In genomic region chr5:179698935-179699639, GRCh38 we compare ENCODE assay signal across 8 cellular contexts. TPM values are rescaled to one million over a fixed set of nuclear protein-coding genes. Genes with fewer than 3 reads are reported as not detected.
DNase-seq lines count a peak whose midpoint lies in the region; ATAC-seq and TF ChIP-seq lines count a peak whose summit lies in the region.

Gene CANX, plus strand, starts transcription at chr5:179698967. Its CDS starts 6,715 bp downstream, at chr5:179705682.

- peak within 1 kb of the TSS; percentile 90 for H3K27ac ChIP-seq in MM.1S (ENCODE audit: low read length)
- H3K27ac ChIP-seq in colonic mucosa: peak within 1 kb of the TSS; percentile 95
- H3K27ac ChIP-seq in lung (ENCODE audit: low read depth in 1 of 2, low read length in 1 of 2): peak within 1 kb of the TSS; percentile 97 to 100
- peak within 1 kb of the TSS; percentile 99 to 100 for H3K27ac ChIP-seq in tibial artery

- H3K36me3 Mint-ChIP-seq in activated naive CD4-positive, alpha-beta T cell treated with anti-CD3 and anti-CD28 coated beads, Interleukin-2, amount 50 U/mL, for 24 hours: peaks cover 18% of the 10 kb centered on the region

- ATAC-seq in lung (ENCODE audit: insufficient read depth, low FRiP score) (peak; percentile 2), GM19328 (IDR thresholded peaks at IDR 0.05; ENCODE audit: unreplicated experiment) (no peak), GM21723 (IDR thresholded peaks at IDR 0.05; ENCODE audit: unreplicated experiment) (no peak)

- peaks cover 57% of the 10 kb centered on the region for H3K79me2 ChIP-seq in MM.1S (ENCODE audit: low read length)

- no peaks in the 10 kb centered on the region; the same call in 1 of the 2 replicates for H3F3A ChIP-seq in MM.1S (ENCODE audit: insufficient read depth, low read length)

- H3K4me2 ChIP-seq in MM.1S (ENCODE audit: low read depth, low read length): peak within 1 kb of the TSS; percentile 81

- peak within 1 kb of the TSS; percentile 69 for H2AFZ ChIP-seq in MM.1S (ENCODE audit: low read length)

- no peak for TF ChIP-seq CTCF in MM.1S (IDR thresholded peaks at IDR 0.05; ENCODE audit: low read length)
- no peak for TF ChIP-seq CTCF in colonic mucosa (IDR thresholded peaks at IDR 0.05)
- no peak for TF ChIP-seq CTCF in lung (IDR thresholded peaks at IDR 0.05; ENCODE audit: control extremely low read depth, extremely low read depth)
- no peak for TF ChIP-seq CTCF in tibial artery (IDR thresholded peaks at IDR 0.05)

- H3K9me3 ChIP-seq in MM.1S (replicated peaks; ENCODE audit: insufficient read depth, low read length): no peaks in the 10 kb centered on the region
- no peaks in the 10 kb centered on the region for H3K9me3 ChIP-seq in colonic mucosa
- H3K9me3 ChIP-seq in lung (ENCODE audit: control insufficient read depth in 2 of 2, insufficient read depth in 1 of 2, low read length in 1 of 2): no peaks in the 10 kb centered on the region
- no peaks in the 10 kb centered on the region for H3K9me3 ChIP-seq in tibial artery

- H3K27me3 ChIP-seq in MM.1S (replicated peaks; ENCODE audit: insufficient read depth, low read length): no peaks in the 10 kb centered on the region
- H3K27me3 ChIP-seq in colonic mucosa: no peaks in the 10 kb centered on the region
- H3K27me3 ChIP-seq in lung (ENCODE audit: control insufficient read depth, insufficient read depth): no peaks in the 10 kb centered on the region
- no peaks in the 10 kb centered on the region for H3K27me3 ChIP-seq in tibial artery

- H3K4me3 ChIP-seq in MM.1S (ENCODE audit: low read length): peak within 1 kb of the TSS; percentile 92
- H3K4me3 ChIP-seq in colonic mucosa: peak within 1 kb of the TSS; percentile 72
- peak within 1 kb of the TSS; percentile 81 for H3K4me3 ChIP-seq in lung
- peak within 1 kb of the TSS; percentile 93 to 98 for H3K4me3 ChIP-seq in tibial artery

- 0% methylated on average over 56 to 59 of the region's 59 CpGs for WGBS in lung, 2 donors

- peak within 1 kb of the TSS; percentile 99 for H3K27ac Mint-ChIP-seq in activated naive CD4-positive, alpha-beta T cell treated with anti-CD3 and anti-CD28 coated beads, Interleukin-2, amount 50 U/mL, for 24 hours

- peaks cover 9% of the 10 kb centered on the region; the same call in 1 of the 2 replicates for H3K36me3 ChIP-seq in MM.1S (replicated peaks; ENCODE audit: insufficient read depth, low read length)
- H3K36me3 ChIP-seq in colonic mucosa: no peaks in the 10 kb centered on the region
- peaks cover 4% of the 10 kb centered on the region in 2 donors for H3K36me3 ChIP-seq in lung (ENCODE audit: control insufficient read depth in 2 of 2, insufficient read depth in 2 of 2, low read length in 2 of 2)
- peaks cover 0 to 11% (median under 1%) of the 10 kb centered on the region in 3 donors for H3K36me3 ChIP-seq in tibial artery

- no peaks in the 10 kb centered on the region for H3K27me3 Mint-ChIP-seq in activated naive CD4-positive, alpha-beta T cell treated with anti-CD3 and anti-CD28 coated beads, Interleukin-2, amount 50 U/mL, for 24 hours

- intact Hi-C loops in colonic mucosa (cut with DNase I): loop anchor here (5.0 kb wide), 1 partner anchor 33 kb away; the partner anchor contains the start of gene MAML1
- intact Hi-C loops in tibial artery (cut with DNase I; ENCODE audit: low total_unique reads): loop anchor here (5.0 kb wide), 1 partner anchor 158 kb away; the partner anchor contains the start of gene MRNIP

- peaks cover 9% of the 10 kb centered on the region for H4K20me1 ChIP-seq in MM.1S (ENCODE audit: insufficient read depth, low read length)

- DNase-seq in activated naive CD4-positive, alpha-beta T cell treated with anti-CD3 and anti-CD28 coated beads, Interleukin-2, amount 50 U/mL, for 16 hours: no peak
- peak; percentile 13 for DNase-seq in MM.1S
- DNase-seq in colonic mucosa: no peak
- DNase-seq in lung (ENCODE audit: low spot score): no peak
- DNase-seq in tibial artery: no peak

- H3K9me3 Mint-ChIP-seq in activated naive CD4-positive, alpha-beta T cell treated with anti-CD3 and anti-CD28 coated beads, Interleukin-2, amount 50 U/mL, for 24 hours: no peaks in the 10 kb centered on the region

- H3K4me3 Mint-ChIP-seq in activated naive CD4-positive, alpha-beta T cell treated with anti-CD3 and anti-CD28 coated beads, Interleukin-2, amount 50 U/mL, for 24 hours: peak within 1 kb of the TSS; percentile 92

- H3K4me1 ChIP-seq in MM.1S (ENCODE audit: low read length) (0 out of 2 replicates have a peak, but pooled peaks cover 4% of the 10 kb centered on the region), colonic mucosa (peaks cover 15% of the 10 kb centered on the region), lung (ENCODE audit: control insufficient read depth in 2 of 2, insufficient read depth in 2 of 2, low read length in 2 of 2) (peaks cover 3 to 20% of the 10 kb centered on the region in 2 donors), tibial artery (peaks cover 0 to 39% (median 19%) of the 10 kb centered on the region in 4 donors)

- H3K9ac ChIP-seq in MM.1S (ENCODE audit: low read length) (peak within 1 kb of the TSS; percentile 99), colonic mucosa (ENCODE audit: low read depth in 2 of 2, low read length in 2 of 2) (peak within 1 kb of the TSS; percentile 97 to 98)

- H3K9me2 ChIP-seq in MM.1S (replicated peaks; ENCODE audit: insufficient read depth, low read length): no peaks in the 10 kb centered on the region

- peaks cover 51% of the 10 kb centered on the region for H3K4me1 Mint-ChIP-seq in activated naive CD4-positive, alpha-beta T cell treated with anti-CD3 and anti-CD28 coated beads, Interleukin-2, amount 50 U/mL, for 24 hours

RNA-seq across cellular contexts. Expression of gene CANX, which starts in this region (rescaled TPM):
- total RNA-seq in colonic mucosa (100 to 1,000 TPM; 571 to 818 TPM), lung (100 to 1,000 TPM; 340 to 924 TPM)
- polyA plus RNA-seq in lung: 100 to 1,000 TPM; 132 to 248 TPM
